2 cellular contexts compared by ENCODE assay signal in the genomic region with DNA sequence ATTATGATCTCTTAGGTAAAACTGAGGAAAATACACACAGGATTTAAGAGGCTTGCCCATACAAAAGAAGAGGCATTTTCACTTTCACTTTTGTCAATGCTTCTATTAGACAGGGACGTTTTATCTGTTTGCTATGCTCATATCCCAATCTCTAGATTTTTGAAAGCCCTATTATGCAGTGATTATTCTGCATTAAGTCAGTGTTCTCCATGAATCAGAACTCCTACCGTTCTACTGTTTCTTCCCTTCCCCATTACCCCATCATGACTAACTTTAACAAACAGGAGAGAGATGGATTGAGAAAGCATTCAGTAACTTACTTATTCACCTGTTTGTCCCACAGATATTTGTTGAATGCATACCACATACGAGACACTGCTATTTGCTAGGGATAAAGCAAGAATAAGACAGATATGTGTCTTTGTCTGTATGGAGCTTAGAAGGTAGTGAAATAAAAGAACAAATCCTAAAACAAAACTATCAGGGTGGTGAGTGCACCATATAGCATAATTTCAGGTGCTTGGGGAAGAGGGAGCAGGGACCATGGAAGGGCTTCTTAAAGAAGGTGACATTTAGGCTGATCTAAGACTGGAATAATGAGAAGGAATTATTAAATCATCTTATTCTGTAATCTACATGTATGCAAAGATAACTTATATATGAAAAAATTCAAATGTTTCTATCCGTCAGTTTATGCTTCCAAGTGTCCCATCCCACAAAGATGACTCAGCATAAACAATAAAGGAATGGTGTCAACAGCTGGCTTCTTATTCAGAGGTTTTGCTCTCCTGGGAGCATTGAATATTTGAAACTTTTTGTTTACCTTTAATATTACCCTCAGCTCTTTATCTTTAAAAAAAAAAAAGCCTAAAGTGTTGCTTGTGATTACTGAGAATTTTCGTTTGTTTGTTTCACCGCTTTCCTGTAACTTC.
TF ChIP-seq lines count a peak whose summit lies in the region.

No MANE protein-coding gene starts in this region.

TF ChIP-seq in H1, 55 proteins besides CTCF, POLR2A, EP300 and RAD21 (continued from another document):
- peak; percentile 77 for TF ChIP-seq MAFK (IDR thresholded peaks at IDR 0.05; ENCODE audit: low read depth, low read length)
- peak; percentile 73 for TF ChIP-seq BACH1 (IDR thresholded peaks at IDR 0.05; ENCODE audit: low read length)
- TF ChIP-seq CHD1 (IDR thresholded peaks at IDR 0.05; ENCODE audit: low read depth, low read length) = no peak
- TF ChIP-seq, protein P1, sequence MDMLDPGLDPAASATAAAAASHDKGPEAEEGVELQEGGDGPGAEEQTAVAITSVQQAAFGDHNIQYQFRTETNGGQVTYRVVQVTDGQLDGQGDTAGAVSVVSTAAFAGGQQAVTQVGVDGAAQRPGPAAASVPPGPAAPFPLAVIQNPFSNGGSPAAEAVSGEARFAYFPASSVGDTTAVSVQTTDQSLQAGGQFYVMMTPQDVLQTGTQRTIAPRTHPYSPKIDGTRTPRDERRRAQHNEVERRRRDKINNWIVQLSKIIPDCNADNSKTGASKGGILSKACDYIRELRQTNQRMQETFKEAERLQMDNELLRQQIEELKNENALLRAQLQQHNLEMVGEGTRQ (IDR thresholded peaks at IDR 0.05; ENCODE audit: low read length) = no peak
- TF ChIP-seq TCF12 (IDR thresholded peaks at IDR 0.05; ENCODE audit: low read depth, low read length) = no peak
TF ChIP-seq in H1: peak in this region for 2.

TF ChIP-seq in GM12891, 5 proteins besides CTCF, POLR2A, EP300 and RAD21 (continued from another document):
- TF ChIP-seq PAX5 (IDR thresholded peaks at IDR 0.05; ENCODE audit: insufficient read depth, low read length, severe bottlenecking) (no peak), POLR2AphosphoS5 (IDR thresholded peaks at IDR 0.05; ENCODE audit: low read depth, low read length) (no peak), TAF1 (IDR thresholded peaks at IDR 0.05; ENCODE audit: low read depth, low read length) (no peak), POU2F2 (IDR thresholded peaks at IDR 0.05; ENCODE audit: low read depth, low read length) (no peak)
